ENCODE assay signal across 1 cellular context in genomic region chr6:32968093-32968769, GRCh38.
A peak's percentile ranks its signal among the peaks of the same experiment; 100 is the strongest.
TF ChIP-seq lines count a peak whose summit lies in the region.

BRD2 (plus strand) TSS chr6:32968594; CDS start chr6:32972899, 4,305 bp downstream.

TF ChIP-seq in HepG2, 621 proteins besides CTCF, POLR2A, EP300 and RAD21 (continued from another document and continues in another):
- TF ChIP-seq ZNF101 (CRISPR knock-in tag; IDR thresholded peaks at IDR 0.05; ENCODE audit: borderline replicate concordance, low read depth) (0 out of 2 replicates have a peak, but pooled peaks have one; percentile 52), MEF2D (CRISPR knock-in tag; IDR thresholded peaks at IDR 0.05) (no peak), ZFP90 (CRISPR knock-in tag; IDR thresholded peaks at IDR 0.05; ENCODE audit: borderline replicate concordance) (peak; percentile 94; the same call in 1 of the 2 replicates), RBFOX2 (IDR thresholded peaks at IDR 0.05; ENCODE audit: low read depth, low read length) (peak; percentile 97), ZNF547 (CRISPR knock-in tag; IDR thresholded peaks at IDR 0.05) (peak; percentile 97), ELF1 (CRISPR knock-in tag; IDR thresholded peaks at IDR 0.05) (peak; percentile 79), BORCS8-MEF2B (CRISPR knock-in tag; IDR thresholded peaks at IDR 0.05) (peak; percentile 99), ZNF563 (CRISPR knock-in tag; IDR thresholded peaks at IDR 0.05) (peak; percentile 97), HNRNPUL1 (IDR thresholded peaks at IDR 0.05; ENCODE audit: low read depth, low read length) (no peak), STAG1 (CRISPR knock-in tag; IDR thresholded peaks at IDR 0.05) (no peak), ZNF496 (CRISPR knock-in tag; IDR thresholded peaks at IDR 0.05; ENCODE audit: insufficient replicate concordance) (no peak), NR2C2 (CRISPR knock-in tag; IDR thresholded peaks at IDR 0.05; ENCODE audit: borderline replicate concordance) (peak; percentile 68; the same call in 1 of the 2 replicates), ZNF543 (CRISPR knock-in tag; IDR thresholded peaks at IDR 0.05) (peak; percentile 90; the same call in 1 of the 2 replicates), ZNF83 (CRISPR knock-in tag; IDR thresholded peaks at IDR 0.05; ENCODE audit: borderline replicate concordance) (peak; percentile 50), SRSF9 (IDR thresholded peaks at IDR 0.05; ENCODE audit: borderline replicate concordance, insufficient read depth, low read depth, low read length, poor library complexity, severe bottlenecking) (no peak), NONO (IDR thresholded peaks at IDR 0.05) (no peak), NONO (CRISPR knock-in tag; conservative IDR thresholded peaks at IDR 0.05) (peak; percentile 97), ZNF24 (IDR thresholded peaks at IDR 0.05) (no peak), ZC3H4 (CRISPR knock-in tag; IDR thresholded peaks at IDR 0.05; ENCODE audit: borderline replicate concordance) (no peak), ZBTB42 (CRISPR knock-in tag; IDR thresholded peaks at IDR 0.05) (peak; percentile 93), ZNF782 (CRISPR knock-in tag; IDR thresholded peaks at IDR 0.05; ENCODE audit: borderline replicate concordance) (peak; percentile 98), ATF1 (CRISPR knock-in tag; IDR thresholded peaks at IDR 0.05) (no peak), ZBTB21 (CRISPR knock-in tag; IDR thresholded peaks at IDR 0.05) (no peak), GPN1 (CRISPR knock-in tag; IDR thresholded peaks at IDR 0.05; ENCODE audit: borderline replicate concordance) (no peak; the same call in 1 of the 2 replicates), NFE2L2 (IDR thresholded peaks at IDR 0.05; ENCODE audit: low read length) (no peak), MTF2 (CRISPR knock-in tag; IDR thresholded peaks at IDR 0.05; ENCODE audit: borderline replicate concordance) (no peak), ZNF709 (CRISPR knock-in tag; IDR thresholded peaks at IDR 0.05) (peak; percentile 87; the same call in 1 of the 2 replicates), ZNF251 (CRISPR knock-in tag; IDR thresholded peaks at IDR 0.05) (0 out of 2 replicates have a peak, but pooled peaks have one; percentile 78), GLMP (CRISPR knock-in tag; IDR thresholded peaks at IDR 0.05; ENCODE audit: borderline replicate concordance) (no peak), SNAI1 (CRISPR knock-in tag; IDR thresholded peaks at IDR 0.05; ENCODE audit: borderline replicate concordance) (peak; percentile 94), ZSCAN21 (CRISPR knock-in tag; IDR thresholded peaks at IDR 0.05; ENCODE audit: borderline replicate concordance) (peak; percentile 98), GABPB1 (CRISPR knock-in tag; IDR thresholded peaks at IDR 0.05) (peak; percentile 91), AGO2 (optimal IDR thresholded peaks at IDR 0.05; ENCODE audit: low read depth, low read length) (peak; percentile 94), ZNF567 (CRISPR knock-in tag; IDR thresholded peaks at IDR 0.05; ENCODE audit: borderline replicate concordance) (peak; percentile 26; the same call in 1 of the 2 replicates), RAD51 (IDR thresholded peaks at IDR 0.05; ENCODE audit: borderline replicate concordance) (no peak), ZNF121 (CRISPR knock-in tag; IDR thresholded peaks at IDR 0.05) (peak; percentile 41; the same call in 1 of the 2 replicates), ETV5 (CRISPR knock-in tag; IDR thresholded peaks at IDR 0.05; ENCODE audit: borderline replicate concordance) (peak; percentile 77; the same call in 1 of the 2 replicates), CBX1 (IDR thresholded peaks at IDR 0.05; ENCODE audit: low read depth) (peak; percentile 13), REL (CRISPR knock-in tag; conservative IDR thresholded peaks at IDR 0.05) (peak; percentile 95)
- TF ChIP-seq, protein P1, sequence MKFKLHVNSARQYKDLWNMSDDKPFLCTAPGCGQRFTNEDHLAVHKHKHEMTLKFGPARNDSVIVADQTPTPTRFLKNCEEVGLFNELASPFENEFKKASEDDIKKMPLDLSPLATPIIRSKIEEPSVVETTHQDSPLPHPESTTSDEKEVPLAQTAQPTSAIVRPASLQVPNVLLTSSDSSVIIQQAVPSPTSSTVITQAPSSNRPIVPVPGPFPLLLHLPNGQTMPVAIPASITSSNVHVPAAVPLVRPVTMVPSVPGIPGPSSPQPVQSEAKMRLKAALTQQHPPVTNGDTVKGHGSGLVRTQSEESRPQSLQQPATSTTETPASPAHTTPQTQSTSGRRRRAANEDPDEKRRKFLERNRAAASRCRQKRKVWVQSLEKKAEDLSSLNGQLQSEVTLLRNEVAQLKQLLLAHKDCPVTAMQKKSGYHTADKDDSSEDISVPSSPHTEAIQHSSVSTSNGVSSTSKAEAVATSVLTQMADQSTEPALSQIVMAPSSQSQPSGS (CRISPR knock-in tag; IDR thresholded peaks at IDR 0.05): peak; percentile 71
- TF ChIP-seq, protein P2, sequence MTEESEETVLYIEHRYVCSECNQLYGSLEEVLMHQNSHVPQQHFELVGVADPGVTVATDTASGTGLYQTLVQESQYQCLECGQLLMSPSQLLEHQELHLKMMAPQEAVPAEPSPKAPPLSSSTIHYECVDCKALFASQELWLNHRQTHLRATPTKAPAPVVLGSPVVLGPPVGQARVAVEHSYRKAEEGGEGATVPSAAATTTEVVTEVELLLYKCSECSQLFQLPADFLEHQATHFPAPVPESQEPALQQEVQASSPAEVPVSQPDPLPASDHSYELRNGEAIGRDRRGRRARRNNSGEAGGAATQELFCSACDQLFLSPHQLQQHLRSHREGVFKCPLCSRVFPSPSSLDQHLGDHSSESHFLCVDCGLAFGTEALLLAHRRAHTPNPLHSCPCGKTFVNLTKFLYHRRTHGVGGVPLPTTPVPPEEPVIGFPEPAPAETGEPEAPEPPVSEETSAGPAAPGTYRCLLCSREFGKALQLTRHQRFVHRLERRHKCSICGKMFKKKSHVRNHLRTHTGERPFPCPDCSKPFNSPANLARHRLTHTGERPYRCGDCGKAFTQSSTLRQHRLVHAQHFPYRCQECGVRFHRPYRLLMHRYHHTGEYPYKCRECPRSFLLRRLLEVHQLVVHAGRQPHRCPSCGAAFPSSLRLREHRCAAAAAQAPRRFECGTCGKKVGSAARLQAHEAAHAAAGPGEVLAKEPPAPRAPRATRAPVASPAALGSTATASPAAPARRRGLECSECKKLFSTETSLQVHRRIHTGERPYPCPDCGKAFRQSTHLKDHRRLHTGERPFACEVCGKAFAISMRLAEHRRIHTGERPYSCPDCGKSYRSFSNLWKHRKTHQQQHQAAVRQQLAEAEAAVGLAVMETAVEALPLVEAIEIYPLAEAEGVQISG (CRISPR knock-in tag; IDR thresholded peaks at IDR 0.05): peak; percentile 91
- TF ChIP-seq, protein P3, sequence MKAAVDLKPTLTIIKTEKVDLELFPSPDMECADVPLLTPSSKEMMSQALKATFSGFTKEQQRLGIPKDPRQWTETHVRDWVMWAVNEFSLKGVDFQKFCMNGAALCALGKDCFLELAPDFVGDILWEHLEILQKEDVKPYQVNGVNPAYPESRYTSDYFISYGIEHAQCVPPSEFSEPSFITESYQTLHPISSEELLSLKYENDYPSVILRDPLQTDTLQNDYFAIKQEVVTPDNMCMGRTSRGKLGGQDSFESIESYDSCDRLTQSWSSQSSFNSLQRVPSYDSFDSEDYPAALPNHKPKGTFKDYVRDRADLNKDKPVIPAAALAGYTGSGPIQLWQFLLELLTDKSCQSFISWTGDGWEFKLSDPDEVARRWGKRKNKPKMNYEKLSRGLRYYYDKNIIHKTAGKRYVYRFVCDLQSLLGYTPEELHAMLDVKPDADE (CRISPR knock-in tag; IDR thresholded peaks at IDR 0.05): no peak
- TF ChIP-seq, protein P4, sequence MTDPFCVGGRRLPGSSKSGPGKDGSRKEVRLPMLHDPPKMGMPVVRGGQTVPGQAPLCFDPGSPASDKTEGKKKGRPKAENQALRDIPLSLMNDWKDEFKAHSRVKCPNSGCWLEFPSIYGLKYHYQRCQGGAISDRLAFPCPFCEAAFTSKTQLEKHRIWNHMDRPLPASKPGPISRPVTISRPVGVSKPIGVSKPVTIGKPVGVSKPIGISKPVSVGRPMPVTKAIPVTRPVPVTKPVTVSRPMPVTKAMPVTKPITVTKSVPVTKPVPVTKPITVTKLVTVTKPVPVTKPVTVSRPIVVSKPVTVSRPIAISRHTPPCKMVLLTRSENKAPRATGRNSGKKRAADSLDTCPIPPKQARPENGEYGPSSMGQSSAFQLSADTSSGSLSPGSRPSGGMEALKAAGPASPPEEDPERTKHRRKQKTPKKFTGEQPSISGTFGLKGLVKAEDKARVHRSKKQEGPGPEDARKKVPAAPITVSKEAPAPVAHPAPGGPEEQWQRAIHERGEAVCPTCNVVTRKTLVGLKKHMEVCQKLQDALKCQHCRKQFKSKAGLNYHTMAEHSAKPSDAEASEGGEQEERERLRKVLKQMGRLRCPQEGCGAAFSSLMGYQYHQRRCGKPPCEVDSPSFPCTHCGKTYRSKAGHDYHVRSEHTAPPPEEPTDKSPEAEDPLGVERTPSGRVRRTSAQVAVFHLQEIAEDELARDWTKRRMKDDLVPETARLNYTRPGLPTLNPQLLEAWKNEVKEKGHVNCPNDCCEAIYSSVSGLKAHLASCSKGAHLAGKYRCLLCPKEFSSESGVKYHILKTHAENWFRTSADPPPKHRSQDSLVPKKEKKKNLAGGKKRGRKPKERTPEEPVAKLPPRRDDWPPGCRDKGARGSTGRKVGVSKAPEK (CRISPR knock-in tag; IDR thresholded peaks at IDR 0.05; ENCODE audit: borderline replicate concordance): no peak; the same call in 1 of the 2 replicates
- TF ChIP-seq, protein P5, sequence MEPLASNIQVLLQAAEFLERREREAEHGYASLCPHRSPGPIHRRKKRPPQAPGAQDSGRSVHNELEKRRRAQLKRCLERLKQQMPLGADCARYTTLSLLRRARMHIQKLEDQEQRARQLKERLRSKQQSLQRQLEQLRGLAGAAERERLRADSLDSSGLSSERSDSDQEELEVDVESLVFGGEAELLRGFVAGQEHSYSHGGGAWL (CRISPR knock-in tag; IDR thresholded peaks at IDR 0.05): peak; percentile 90
- TF ChIP-seq, protein P6, sequence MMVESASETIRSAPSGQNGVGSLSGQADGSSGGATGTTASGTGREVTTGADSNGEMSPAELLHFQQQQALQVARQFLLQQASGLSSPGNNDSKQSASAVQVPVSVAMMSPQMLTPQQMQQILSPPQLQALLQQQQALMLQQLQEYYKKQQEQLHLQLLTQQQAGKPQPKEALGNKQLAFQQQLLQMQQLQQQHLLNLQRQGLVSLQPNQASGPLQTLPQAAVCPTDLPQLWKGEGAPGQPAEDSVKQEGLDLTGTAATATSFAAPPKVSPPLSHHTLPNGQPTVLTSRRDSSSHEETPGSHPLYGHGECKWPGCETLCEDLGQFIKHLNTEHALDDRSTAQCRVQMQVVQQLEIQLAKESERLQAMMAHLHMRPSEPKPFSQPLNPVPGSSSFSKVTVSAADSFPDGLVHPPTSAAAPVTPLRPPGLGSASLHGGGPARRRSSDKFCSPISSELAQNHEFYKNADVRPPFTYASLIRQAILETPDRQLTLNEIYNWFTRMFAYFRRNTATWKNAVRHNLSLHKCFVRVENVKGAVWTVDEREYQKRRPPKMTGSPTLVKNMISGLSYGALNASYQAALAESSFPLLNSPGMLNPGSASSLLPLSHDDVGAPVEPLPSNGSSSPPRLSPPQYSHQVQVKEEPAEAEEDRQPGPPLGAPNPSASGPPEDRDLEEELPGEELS (CRISPR knock-in tag; IDR thresholded peaks at IDR 0.05): peak; percentile 58
- TF ChIP-seq, protein P7, sequence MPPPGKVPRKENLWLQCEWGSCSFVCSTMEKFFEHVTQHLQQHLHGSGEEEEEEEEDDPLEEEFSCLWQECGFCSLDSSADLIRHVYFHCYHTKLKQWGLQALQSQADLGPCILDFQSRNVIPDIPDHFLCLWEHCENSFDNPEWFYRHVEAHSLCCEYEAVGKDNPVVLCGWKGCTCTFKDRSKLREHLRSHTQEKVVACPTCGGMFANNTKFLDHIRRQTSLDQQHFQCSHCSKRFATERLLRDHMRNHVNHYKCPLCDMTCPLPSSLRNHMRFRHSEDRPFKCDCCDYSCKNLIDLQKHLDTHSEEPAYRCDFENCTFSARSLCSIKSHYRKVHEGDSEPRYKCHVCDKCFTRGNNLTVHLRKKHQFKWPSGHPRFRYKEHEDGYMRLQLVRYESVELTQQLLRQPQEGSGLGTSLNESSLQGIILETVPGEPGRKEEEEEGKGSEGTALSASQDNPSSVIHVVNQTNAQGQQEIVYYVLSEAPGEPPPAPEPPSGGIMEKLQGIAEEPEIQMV (CRISPR knock-in tag; IDR thresholded peaks at IDR 0.05; ENCODE audit: low read depth): peak; percentile 96
- TF ChIP-seq, protein P8, sequence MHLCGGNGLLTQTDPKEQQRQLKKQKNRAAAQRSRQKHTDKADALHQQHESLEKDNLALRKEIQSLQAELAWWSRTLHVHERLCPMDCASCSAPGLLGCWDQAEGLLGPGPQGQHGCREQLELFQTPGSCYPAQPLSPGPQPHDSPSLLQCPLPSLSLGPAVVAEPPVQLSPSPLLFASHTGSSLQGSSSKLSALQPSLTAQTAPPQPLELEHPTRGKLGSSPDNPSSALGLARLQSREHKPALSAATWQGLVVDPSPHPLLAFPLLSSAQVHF (CRISPR knock-in tag; IDR thresholded peaks at IDR 0.05): peak; percentile 92; the same call in 1 of the 2 replicates
- TF ChIP-seq, protein P9, sequence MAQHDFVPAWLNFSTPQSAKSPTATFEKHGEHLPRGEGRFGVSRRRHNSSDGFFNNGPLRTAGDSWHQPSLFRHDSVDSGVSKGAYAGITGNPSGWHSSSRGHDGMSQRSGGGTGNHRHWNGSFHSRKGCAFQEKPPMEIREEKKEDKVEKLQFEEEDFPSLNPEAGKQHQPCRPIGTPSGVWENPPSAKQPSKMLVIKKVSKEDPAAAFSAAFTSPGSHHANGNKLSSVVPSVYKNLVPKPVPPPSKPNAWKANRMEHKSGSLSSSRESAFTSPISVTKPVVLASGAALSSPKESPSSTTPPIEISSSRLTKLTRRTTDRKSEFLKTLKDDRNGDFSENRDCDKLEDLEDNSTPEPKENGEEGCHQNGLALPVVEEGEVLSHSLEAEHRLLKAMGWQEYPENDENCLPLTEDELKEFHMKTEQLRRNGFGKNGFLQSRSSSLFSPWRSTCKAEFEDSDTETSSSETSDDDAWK (CRISPR knock-in tag; IDR thresholded peaks at IDR 0.05): no peak
